Comparison of ENCODE assay signal across 16 cellular contexts in genomic region chr19:39705578-39706188, GRCh38.
DNase-seq lines count a peak whose midpoint lies in the region; ATAC-seq and TF ChIP-seq lines count a peak whose summit lies in the region.
"Had no signal": no experiment of that assay in that cellular context is flagged by ENCODE, and none has a peak within 500 bp of the region (broad histone marks: within the 10 kb centered on the region; RNA-seq: fewer than 3 reads in every experiment).

No MANE protein-coding gene starts in this region.

- H3K36me3 Mint-ChIP-seq in T-helper 2 cell treated with Interferon-gamma antibody and Interleukin-4, amounts not matched to agents 5 μg/mL and 100 μg/mL, for 36 hours (ENCODE audit: low read depth), result peaks cover 11% of the 10 kb centered on the region
- H3K36me3 Mint-ChIP-seq in activated naive CD8-positive, alpha-beta T cell, result no peaks in the 10 kb centered on the region
- H3K36me3 Mint-ChIP-seq: memory B cell, type B pancreatic cell had no signal

- peaks cover 5 to 7% of the 10 kb centered on the region in 2 donors for H3K9me3 Mint-ChIP-seq in stimulated activated naive CD8-positive, alpha-beta T cell treated with anti-CD3 and anti-CD28 coated beads, Interleukin-15, amount 100 ng/mL, for 72 hours
- H3K9me3 Mint-ChIP-seq in T-helper 2 cell treated with Interferon-gamma antibody and Interleukin-4, amounts not matched to agents 5 μg/mL and 100 μg/mL, for 36 hours, result peaks cover 22% of the 10 kb centered on the region
- H3K9me3 Mint-ChIP-seq in activated naive CD8-positive, alpha-beta T cell (ENCODE audit: low read depth), result no peaks in the 10 kb centered on the region
- H3K9me3 Mint-ChIP-seq: dendritic cell treated with granulocyte-macrophage colony-stimulating factor and Interleukin-4, amounts not matched to agents 40 ng/mL and 50 ng/mL, for 4 days; memory B cell; type B pancreatic cell had no signal

- DNase-seq in stimulated activated naive CD8-positive, alpha-beta T cell treated with anti-CD3 and anti-CD28 coated beads, Interleukin-15, amount 100 ng/mL, for 72 hours, result peak; percentile 12 to 42
- DNase-seq in stimulated activated naive CD8-positive, alpha-beta T cell treated with anti-CD3 and anti-CD28 coated beads, Interleukin-15, Interleukin-2, amounts not matched to agents 100 U/mL and 50 U/mL, for 24 hours, result no peak
- peak; percentile 35 for DNase-seq in T-helper 2 cell treated with Interferon-gamma antibody and Interleukin-4, amounts not matched to agents 5 μg/mL and 100 μg/mL, for 36 hours (ENCODE audit: low spot score)
- DNase-seq in NCI-H524 treated with DMSO at 0.1 percent for 48 hours (lab: John Stamatoyannopoulos, UW) (no peak), amygdala (lab: John Stamatoyannopoulos, UW) (no peak), HEK293T (ENCODE audit: extremely low spot score) (no peak), foreskin fibroblast (no peak)
- DNase-seq: DMS 273 treated with DMSO at 0.1 percent for 48 hours, heart left ventricle, islet precursor cell, NCI-H2227 treated with DMSO at 0.1 percent for 48 hours, SHP77 had no signal

- POLR2A ChIA-PET in HEK293T (lab: Yijun Ruan, JAX), result no interaction called here

- CTCF ChIA-PET in HEK293T (lab: Yijun Ruan, JAX), result no interaction called here

- no peak for TF ChIP-seq CTCF in foreskin fibroblast (IDR thresholded peaks at IDR 0.05; ENCODE audit: low read depth, low read length)

- H3K4me3 ChIP-seq in foreskin fibroblast (ENCODE audit: low read depth in 1 of 2, low read length in 2 of 2), result no peak overlapping the region
- H3K4me3 ChIP-seq: heart left ventricle had no signal

- peaks cover 31% of the 10 kb centered on the region for H3K4me1 Mint-ChIP-seq in stimulated activated naive CD8-positive, alpha-beta T cell treated with anti-CD3 and anti-CD28 coated beads, Interleukin-15, amount 100 ng/mL, for 72 hours
- peaks cover 31% of the 10 kb centered on the region for H3K4me1 Mint-ChIP-seq in T-helper 2 cell treated with Interferon-gamma antibody and Interleukin-4, amounts not matched to agents 5 μg/mL and 100 μg/mL, for 36 hours (ENCODE audit: low read depth)
- peaks cover 38% of the 10 kb centered on the region for H3K4me1 Mint-ChIP-seq in activated naive CD8-positive, alpha-beta T cell (ENCODE audit: low read depth)
- H3K4me1 Mint-ChIP-seq: memory B cell had no signal

- H3K4me3 Mint-ChIP-seq in stimulated activated naive CD8-positive, alpha-beta T cell treated with anti-CD3 and anti-CD28 coated beads, Interleukin-15, amount 100 ng/mL, for 72 hours, result peak overlapping the region; percentile 28 to 44
- peak overlapping the region; percentile 49 for H3K4me3 Mint-ChIP-seq in T-helper 2 cell treated with Interferon-gamma antibody and Interleukin-4, amounts not matched to agents 5 μg/mL and 100 μg/mL, for 36 hours
- H3K4me3 Mint-ChIP-seq in activated naive CD8-positive, alpha-beta T cell, result no peak overlapping the region
- H3K4me3 Mint-ChIP-seq: dendritic cell treated with granulocyte-macrophage colony-stimulating factor and Interleukin-4, amounts not matched to agents 40 ng/mL and 50 ng/mL, for 4 days; memory B cell; type B pancreatic cell had no signal

- peak; percentile 82 for ATAC-seq in stimulated activated naive CD8-positive, alpha-beta T cell treated with anti-CD3 and anti-CD28 coated beads, Interleukin-15, amount 100 ng/mL, for 72 hours
- no peak for ATAC-seq in stimulated activated naive CD8-positive, alpha-beta T cell treated with anti-CD3 and anti-CD28 coated beads, Interleukin-15, Interleukin-2, amounts not matched to agents 100 U/mL and 50 U/mL, for 24 hours
- ATAC-seq: heart left ventricle had no signal

- peaks cover 15% of the 10 kb centered on the region for H3K27me3 Mint-ChIP-seq in stimulated activated naive CD8-positive, alpha-beta T cell treated with anti-CD3 and anti-CD28 coated beads, Interleukin-15, amount 100 ng/mL, for 72 hours
- no peaks in the 10 kb centered on the region for H3K27me3 Mint-ChIP-seq in T-helper 2 cell treated with Interferon-gamma antibody and Interleukin-4, amounts not matched to agents 5 μg/mL and 100 μg/mL, for 36 hours (ENCODE audit: low read depth)
- no peaks in the 10 kb centered on the region for H3K27me3 Mint-ChIP-seq in activated naive CD8-positive, alpha-beta T cell

- peak overlapping the region; percentile 89 for H3K27ac Mint-ChIP-seq in stimulated activated naive CD8-positive, alpha-beta T cell treated with anti-CD3 and anti-CD28 coated beads, Interleukin-15, amount 100 ng/mL, for 72 hours
- peak overlapping the region; percentile 75 for H3K27ac Mint-ChIP-seq in T-helper 2 cell treated with Interferon-gamma antibody and Interleukin-4, amounts not matched to agents 5 μg/mL and 100 μg/mL, for 36 hours
- H3K27ac Mint-ChIP-seq in activated naive CD8-positive, alpha-beta T cell, result peak overlapping the region; percentile 75
- H3K27ac Mint-ChIP-seq: dendritic cell treated with granulocyte-macrophage colony-stimulating factor and Interleukin-4, amounts not matched to agents 40 ng/mL and 50 ng/mL, for 4 days; memory B cell had no signal

TF ChIP-seq in HEK293T, 16 proteins besides CTCF, POLR2A, EP300 and RAD21:
- TF ChIP-seq ARNT (IDR thresholded peaks at IDR 0.05), result no peak
- no peak for TF ChIP-seq HDGF (IDR thresholded peaks at IDR 0.05; ENCODE audit: borderline replicate concordance)
- TF ChIP-seq NFRKB (IDR thresholded peaks at IDR 0.05), result no peak
- no peak for TF ChIP-seq BHLHE40 (IDR thresholded peaks at IDR 0.05; ENCODE audit: borderline replicate concordance)
- no peak for TF ChIP-seq FOXK2 (IDR thresholded peaks at IDR 0.05)
- TF ChIP-seq LEF1 (IDR thresholded peaks at IDR 0.05; ENCODE audit: borderline replicate concordance), result no peak
- TF ChIP-seq SP1 (IDR thresholded peaks at IDR 0.05), result no peak
- TF ChIP-seq ZNF384 (IDR thresholded peaks at IDR 0.05), result no peak
- no peak for TF ChIP-seq PKNOX1 (IDR thresholded peaks at IDR 0.05)
- TF ChIP-seq FOXM1 (IDR thresholded peaks at IDR 0.05; ENCODE audit: borderline replicate concordance), result no peak
- TF ChIP-seq CTBP1 (IDR thresholded peaks at IDR 0.05; ENCODE audit: borderline replicate concordance), result no peak
- TF ChIP-seq ELF4 (IDR thresholded peaks at IDR 0.05), result no peak
- no peak for TF ChIP-seq FOXA1 (IDR thresholded peaks at IDR 0.05)
- no peak for TF ChIP-seq SUZ12 (IDR thresholded peaks at IDR 0.05)
- TF ChIP-seq L3MBTL2 (conservative IDR thresholded peaks at IDR 0.05), result no peak

Comparison
In these comparisons a context has a peak if more than half of its experiments do, and no peak if none do; other contexts are left out.
1. DNase-seq: peak in stimulated activated naive CD8-positive, alpha-beta T cell treated with anti-CD3 and anti-CD28 coated beads, Interleukin-15, amount 100 ng/mL, for 72 hours (2 of 2) and T-helper 2 cell treated with Interferon-gamma antibody and Interleukin-4, amounts not matched to agents 5 μg/mL and 100 μg/mL, for 36 hours (single experiment); none in stimulated activated naive CD8-positive, alpha-beta T cell treated with anti-CD3 and anti-CD28 coated beads, Interleukin-15, Interleukin-2, amounts not matched to agents 100 U/mL and 50 U/mL, for 24 hours (single experiment), NCI-H524 treated with DMSO at 0.1 percent for 48 hours (single experiment), amygdala (0 of 56), HEK293T (single experiment) and foreskin fibroblast (0 of 2).
2. Peak in every context shown above with its lines, with median percentiles within 50 percentile points of each other: H3K27ac Mint-ChIP-seq.